ENCODE assay signal across 9 cellular contexts in the genomic region with DNA sequence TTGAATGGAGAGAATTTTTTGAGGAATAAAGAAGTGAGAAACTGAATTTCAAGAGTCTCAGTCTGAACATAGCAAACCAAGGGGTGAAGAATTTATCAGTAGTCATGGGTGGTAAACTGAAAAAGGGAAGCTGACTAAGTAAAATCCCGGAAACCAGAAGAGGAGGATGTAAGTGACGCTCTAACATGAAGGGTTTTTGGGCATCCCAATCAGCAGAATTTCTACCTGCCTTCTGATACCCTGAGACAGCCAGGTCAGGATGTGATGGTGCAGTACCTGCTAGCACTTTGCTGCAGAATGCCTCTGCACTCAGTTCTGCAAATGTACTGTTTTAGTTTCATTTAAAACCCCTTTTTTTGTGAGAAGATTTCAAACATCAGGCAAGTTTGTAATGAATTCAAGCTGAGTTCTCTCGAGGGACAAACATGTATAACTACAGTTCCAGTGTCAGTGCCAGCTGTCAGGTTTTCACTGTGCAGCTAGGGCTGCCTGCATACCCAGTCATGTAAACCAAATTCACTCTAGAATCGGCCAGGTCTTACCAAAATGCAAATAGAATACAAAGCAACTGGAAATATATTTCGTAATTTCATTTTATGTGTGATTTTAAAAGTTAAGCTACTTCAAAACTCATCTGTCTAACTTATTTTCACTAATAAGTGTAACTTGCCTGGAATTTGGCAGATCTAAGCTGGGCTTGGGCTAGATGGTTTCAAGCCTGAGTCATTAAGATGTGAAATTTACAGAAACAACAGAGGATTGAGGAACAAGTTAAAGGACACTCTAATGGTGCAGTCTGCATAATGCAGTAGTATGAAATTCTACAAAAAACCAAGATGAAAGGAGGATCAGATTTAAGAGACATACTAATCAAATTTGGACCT. TPM values are rescaled to one million over a fixed set of nuclear protein-coding genes. Genes with fewer than 3 reads are reported as not detected.
DNase-seq lines count a peak whose midpoint lies in the region; ATAC-seq, FAIRE-seq and TF ChIP-seq lines count a peak whose summit lies in the region.
"Had no signal": no experiment of that assay in that cellular context is flagged by ENCODE, and none has a peak within 500 bp of the region (broad histone marks: within the 10 kb centered on the region; RNA-seq: fewer than 3 reads in every experiment).

No MANE protein-coding gene starts in this region.

- peak; percentile 34 for DNase-seq in GM03348 (ENCODE audit: low spot score)
- no peak for DNase-seq in H54 (ENCODE audit: insufficient read length, low spot score)
- peak in 5 of 34 experiments; percentile 2 to 20 (median 5) for DNase-seq in T-cell
- DNase-seq in HepG2 (ENCODE audit: low spot score), result no peak
- no peak for DNase-seq in NCI-H146 treated with DMSO at 0.1 percent for 48 hours (lab: John Stamatoyannopoulos, UW; ENCODE audit: unreplicated experiment)
- no peak for DNase-seq in OCI-M2 (lab: John Stamatoyannopoulos, UW; ENCODE audit: unreplicated experiment)
- no peak for DNase-seq in activated CD4-positive, alpha-beta T cell treated with anti-CD3 and anti-CD28 coated beads, Interleukin-2, amount 50 U/mL, for 4 hours
- no peak for DNase-seq in stimulated activated CD4-positive, alpha-beta T cell treated with anti-CD3 and anti-CD28 coated beads, Interleukin-12 subunit alpha, Interleukin-12 subunit beta, amount 100 ng/mL, for 4 hours
- DNase-seq: NK-92 treated with Interleukin-12 subunit alpha and Interleukin-12 subunit beta, amount 100 ng/mL, for 24 hours had no signal

- BruUV-seq in HepG2 (replicated peaks; lab: Mats Ljungman, UMichigan), result TSS peak; percentile 18

- no peak overlapping the region for H3K4me3 ChIP-seq in HepG2 (replicated peaks in 1 of 3; ENCODE audit: insufficient read depth in 1 of 3, low read depth in 2 of 3, low read length in 3 of 3)

- ATAC-seq in T-cell (replicated peaks in 1 of 4) (peak; percentile 60 to 87 (median 76)), HepG2 (peak; percentile 54)

- H3K27me3 Mint-ChIP-seq in T-cell, result no peaks in the 10 kb centered on the region

- CTCF ChIA-PET in T-cell (lab: Charles Lee) (interaction anchor here (0.5 to 1.1 kb wide), 4 partner anchors 15 to 104 kb away, joined by 3 to 6 read pairs (median 4); no protein-coding TSS in a partner anchor), HepG2 (lab: Yijun Ruan, JAX; ENCODE audit: low intra/inter-chr PET ratio, low total read pairs) (no interaction called here)

- H3K4me2 ChIP-seq in HepG2 (ENCODE audit: low read depth, low read length), result no peak overlapping the region

- intact Hi-C loops in HepG2 (cut with micrococcal nuclease; ENCODE audit: unreplicated experiment), result no loop called here

- H4K20me1 ChIP-seq in HepG2 (ENCODE audit: insufficient read depth, low read length), result no peaks in the 10 kb centered on the region

- no peak overlapping the region for H2AFZ ChIP-seq in HepG2 (ENCODE audit: low read length)

- peak overlapping the region; percentile 68 to 72 for H3K27ac Mint-ChIP-seq in T-cell

- H3K36me3 Mint-ChIP-seq in T-cell, result peaks cover 22% of the 10 kb centered on the region

- POLR2A ChIA-PET in T-cell (lab: Charles Lee), result no interaction called here
- POLR2A ChIA-PET in HepG2 (lab: Yijun Ruan, JAX), result no interaction called here

- H3K4me3 Mint-ChIP-seq in T-cell, result no peak overlapping the region

- H3K9me3 Mint-ChIP-seq in T-cell, result no peaks in the 10 kb centered on the region

- H3K27ac ChIP-seq in HepG2 (ENCODE audit: extremely low read length, insufficient read depth, low read length), result no peak overlapping the region

- TF ChIP-seq POLR2A in H54 (IDR thresholded peaks at IDR 0.05; ENCODE audit: low read depth, low read length) (no peak), HepG2 (IDR thresholded peaks at IDR 0.05; ENCODE audit: insufficient read depth in 1 of 2, low read depth in 2 of 2, low read length in 2 of 2) (no peak)

- no peak for TF ChIP-seq RAD21 in HepG2 (CRISPR knock-in tag; IDR thresholded peaks at IDR 0.05)

- peaks cover 24 to 29% (median 27%) of the 10 kb centered on the region in 3 donors for H3K4me1 Mint-ChIP-seq in T-cell

- in situ Hi-C loops in HepG2 (cut with HindIII; ENCODE audit: extremely low pct_ligation_motif_present, low pct_unique_long_range_greater_than_20kb), result no loop called here

- FAIRE-seq in H54 (lab: Jason Lieb, UNC) (peak; percentile 85), HepG2 (lab: Jason Lieb, UNC) (no peak)

- no peak for TF ChIP-seq CTCF in HepG2 (CRISPR knock-in tag; IDR thresholded peaks at IDR 0.05)

- 71% methylated on average over 5 of the region's 5 CpGs for WGBS in HepG2 (ENCODE audit: low lambda C conversion rate)

- H3K4me1 ChIP-seq in HepG2 (ENCODE audit: insufficient read depth, low read length), result no peaks in the 10 kb centered on the region

- no peak for TF ChIP-seq EP300 in HepG2 (IDR thresholded peaks at IDR 0.05; ENCODE audit: low read depth in 2 of 2, low read length in 2 of 2)
- no peak for TF ChIP-seq EP300 in HepG2 (CRISPR knock-in tag; IDR thresholded peaks at IDR 0.05; ENCODE audit: borderline replicate concordance)

- no peaks in the 10 kb centered on the region for H3K27me3 ChIP-seq in HepG2 (ENCODE audit: control insufficient read depth in 1 of 2, insufficient read depth in 2 of 2, low read length in 2 of 2)

- peaks cover 0 to 24% of the 10 kb centered on the region in 2 experiments; a peak in 2 of 5 replicates for H3K36me3 ChIP-seq in HepG2 (replicated peaks in 1 of 2; ENCODE audit: control insufficient read depth in 1 of 2, insufficient read depth in 2 of 2, low read length in 2 of 2)

- no peaks in the 10 kb centered on the region for H3K79me2 ChIP-seq in HepG2 (ENCODE audit: insufficient read depth, low read length)

- H3K9ac ChIP-seq in HepG2 (ENCODE audit: insufficient read depth, low read depth, low read length), result no peak overlapping the region

- no peaks in the 10 kb centered on the region for H3K9me3 ChIP-seq in HepG2 (ENCODE audit: low read length)

TF ChIP-seq in HepG2, 621 proteins besides CTCF, POLR2A, EP300 and RAD21:
- TF ChIP-seq POLR2G (IDR thresholded peaks at IDR 0.05; ENCODE audit: low read depth, low read length) (0 out of 2 replicates have a peak, but pooled peaks have one; percentile 22), EEA1 (CRISPR knock-in tag; IDR thresholded peaks at IDR 0.05; ENCODE audit: borderline replicate concordance) (no peak)

RNA-seq across cellular contexts. Expression of gene METTL21C, which starts 13.8 kb away (rescaled TPM):
- total RNA-seq in T-cell, result not detected
- not detected in 2 replicates for total RNA-seq in HepG2 (2016; rRNA removed; fragmentation: Illumina TruSeq; extraction: Trizol)
- not detected in 2 replicates for total RNA-seq in HepG2 (2016; cell fraction: cytosol; rRNA removed; fragmentation: Illumina TruSeq; extraction: Trizol; ENCODE audit: low read depth)
- total RNA-seq in HepG2 (2016; cell fraction: insoluble cytoplasmic fraction; rRNA removed; fragmentation: Illumina TruSeq; extraction: Trizol), result not detected in 2 replicates
- not detected in 2 replicates for total RNA-seq in HepG2 (2016; cell fraction: membrane; rRNA removed; fragmentation: Illumina TruSeq; extraction: Trizol)
- total RNA-seq in HepG2 (2016; cell fraction: nucleus; rRNA removed; fragmentation: Illumina TruSeq; extraction: Trizol), result not detected in 2 replicates
- not detected in 2 replicates for polyA plus RNA-seq in HepG2 (2011; rRNA removed)
- not detected in 2 replicates for polyA plus RNA-seq in HepG2 (2011; cell fraction: cytosol; rRNA removed)
- polyA plus RNA-seq in HepG2 (2011; cell fraction: nucleus; rRNA removed), result not detected in 2 replicates
- not detected in 2 replicates for polyA plus RNA-seq in HepG2 (2012)
- not detected in 2 replicates for polyA plus RNA-seq in HepG2 (2016; cell fraction: cytosol; fragmentation: Illumina TruSeq; extraction: Trizol; ENCODE audit: low read depth)
- polyA plus RNA-seq in HepG2 (2016; cell fraction: insoluble cytoplasmic fraction; fragmentation: Illumina TruSeq; extraction: Trizol; ENCODE audit: low read depth), result not detected in 2 replicates
- not detected in 2 replicates for polyA plus RNA-seq in HepG2 (2016; cell fraction: membrane; fragmentation: Illumina TruSeq; extraction: Trizol; ENCODE audit: low read depth)
- not detected in 2 replicates for polyA plus RNA-seq in HepG2 (2016; cell fraction: nucleus; fragmentation: Illumina TruSeq; extraction: Trizol; ENCODE audit: insufficient read depth, low read depth)
- not detected in 2 replicates for polyA minus RNA-seq in HepG2 (2011; rRNA and poly(A)+ RNA removed; ENCODE audit: low replicate concordance)
- polyA minus RNA-seq in HepG2 (2011; cell fraction: cytosol; rRNA and poly(A)+ RNA removed), result not detected in 2 replicates
- not detected in 2 replicates for polyA minus RNA-seq in HepG2 (2011; cell fraction: nucleus; rRNA and poly(A)+ RNA removed)
